In genomic region chr1:45746922-45747321, GRCh38 we compare ENCODE assay signal across 26 cellular contexts. TPM values are rescaled to one million over a fixed set of nuclear protein-coding genes. Genes with fewer than 3 reads are reported as not detected.
A peak's percentile ranks its signal among the peaks of the same experiment; 100 is the strongest.
DNase-seq lines count a peak whose midpoint lies in the region; ATAC-seq and TF ChIP-seq lines count a peak whose summit lies in the region.
"Had no signal": no experiment of that assay in that cellular context is flagged by ENCODE, and none has a peak within 500 bp of the region (broad histone marks: within the 10 kb centered on the region; RNA-seq: fewer than 3 reads in every experiment).

No MANE protein-coding gene starts in this region.

- peak overlapping the region; percentile 42 for H3K4me2 ChIP-seq in osteoblast (ENCODE audit: insufficient read depth, low read length)
- H3K4me2 ChIP-seq: KMS-11 had no signal

- intact Hi-C loops in CD4-positive, alpha-beta T cell (cut with DNase I, micrococcal nuclease), result no loop called here

- CTCF ChIA-PET in activated CD4-positive, alpha-beta T cell treated with anti-CD3 and anti-CD28 coated beads, Interleukin-2, amount 10 ng/mL, durations not matched to agents 7 days and 5 days (lab: Charles Lee), result interaction anchor here (0.6 to 1.3 kb wide), 2 partner anchors 29 to 35 kb away, joined by 3 to 4 read pairs; no protein-coding TSS in a partner anchor
- CTCF ChIA-PET in CD4-positive, alpha-beta T cell (lab: Charles Lee), result no interaction called here

- no peaks in the 10 kb centered on the region for H3K27me3 Mint-ChIP-seq in activated CD4-positive, alpha-beta T cell treated with anti-CD3 and anti-CD28 coated beads, Interleukin-2, amount 10 ng/mL, durations not matched to agents 7 days and 5 days
- no peaks in the 10 kb centered on the region for H3K27me3 Mint-ChIP-seq in CD4-positive, alpha-beta T cell
- H3K27me3 Mint-ChIP-seq: B cell had no signal

- no peaks in the 10 kb centered on the region for H3K9me3 Mint-ChIP-seq in activated CD4-positive, alpha-beta T cell treated with anti-CD3 and anti-CD28 coated beads, Interleukin-2, amount 10 ng/mL, durations not matched to agents 7 days and 5 days
- H3K9me3 Mint-ChIP-seq in CD4-positive, alpha-beta T cell, result no peaks in the 10 kb centered on the region
- H3K9me3 Mint-ChIP-seq: HFFc6 had no signal

- H3K9me3 ChIP-seq in CD4-positive, alpha-beta T cell (ENCODE audit: control insufficient read depth, low read length), result no peaks in the 10 kb centered on the region
- no peaks in the 10 kb centered on the region for H3K9me3 ChIP-seq in endocrine pancreas (ENCODE audit: control insufficient read depth, low read length)
- no peaks in the 10 kb centered on the region for H3K9me3 ChIP-seq in osteoblast (ENCODE audit: low read depth, low read length)
- H3K9me3 ChIP-seq: SJSA1 had no signal

- H3K27ac Mint-ChIP-seq in activated CD4-positive, alpha-beta T cell treated with anti-CD3 and anti-CD28 coated beads, Interleukin-2, amount 10 ng/mL, durations not matched to agents 7 days and 5 days, result no peak overlapping the region
- peak overlapping the region; percentile 45 for H3K27ac Mint-ChIP-seq in CD4-positive, alpha-beta T cell
- H3K27ac Mint-ChIP-seq: B cell, HFFc6 had no signal

- H4K20me1 ChIP-seq in osteoblast (ENCODE audit: insufficient read depth, low read length), result no peaks in the 10 kb centered on the region

- no peak overlapping the region for H2AFZ ChIP-seq in osteoblast (ENCODE audit: low read length)

- H3K36me3 Mint-ChIP-seq in activated CD4-positive, alpha-beta T cell treated with anti-CD3 and anti-CD28 coated beads, Interleukin-2, amount 10 ng/mL, durations not matched to agents 7 days and 5 days (ENCODE audit: low read depth), result peaks cover 5% of the 10 kb centered on the region
- H3K36me3 Mint-ChIP-seq in CD4-positive, alpha-beta T cell (ENCODE audit: low read depth), result peaks cover 45% of the 10 kb centered on the region

- peaks cover 17% of the 10 kb centered on the region for H3K79me2 ChIP-seq in osteoblast (ENCODE audit: insufficient read depth, low read length)

- POLR2A ChIA-PET in activated CD4-positive, alpha-beta T cell treated with anti-CD3 and anti-CD28 coated beads, Interleukin-2, amount 10 ng/mL, durations not matched to agents 7 days and 5 days (lab: Charles Lee), result no interaction called here
- POLR2A ChIA-PET in CD4-positive, alpha-beta T cell (lab: Charles Lee), result no interaction called here

- peaks cover 18% of the 10 kb centered on the region for H3K4me1 Mint-ChIP-seq in activated CD4-positive, alpha-beta T cell treated with anti-CD3 and anti-CD28 coated beads, Interleukin-2, amount 10 ng/mL, durations not matched to agents 7 days and 5 days
- peaks cover 46% of the 10 kb centered on the region for H3K4me1 Mint-ChIP-seq in CD4-positive, alpha-beta T cell (ENCODE audit: low read depth)

- H3K4me1 ChIP-seq in endocrine pancreas (ENCODE audit: control insufficient read depth, insufficient read depth, low read length) (no peaks in the 10 kb centered on the region), osteoblast (ENCODE audit: insufficient read depth, low read length) (peaks cover 4% of the 10 kb centered on the region)

- H3K36me3 ChIP-seq in endocrine pancreas (ENCODE audit: control insufficient read depth, insufficient read depth, low read length) (peaks cover 3% of the 10 kb centered on the region), osteoblast (ENCODE audit: insufficient read depth, low read length) (peaks cover 3% of the 10 kb centered on the region)
- H3K36me3 ChIP-seq: HAP-1 had no signal

- no peak for ATAC-seq in CD4-positive, alpha-beta T cell (ENCODE audit: poor library complexity)
- ATAC-seq in omental fat pad (ENCODE audit: low FRiP score), result no peak
- ATAC-seq: PC-3 had no signal

- H3K27me3 ChIP-seq in CD4-positive, alpha-beta T cell (ENCODE audit: control insufficient read depth, insufficient read depth, low read length), result no peaks in the 10 kb centered on the region
- H3K27me3 ChIP-seq in endocrine pancreas (ENCODE audit: control insufficient read depth, insufficient read depth, low read length) (no peaks in the 10 kb centered on the region), osteoblast (ENCODE audit: insufficient read depth, low read length) (no peaks in the 10 kb centered on the region)
- H3K27me3 ChIP-seq: SJSA1 had no signal

- TF ChIP-seq CTCF in CD4-positive, alpha-beta T cell (IDR thresholded peaks at IDR 0.05), result no peak
- TF ChIP-seq CTCF in osteoblast (IDR thresholded peaks at IDR 0.05; ENCODE audit: extremely low read depth, low read depth, low read length), result no peak
- no peak for TF ChIP-seq CTCF in omental fat pad (IDR thresholded peaks at IDR 0.05)

- peak overlapping the region; percentile 27 for H3K4me3 ChIP-seq in endocrine pancreas (ENCODE audit: control insufficient read depth, insufficient read depth, low read length)
- H3K4me3 ChIP-seq in osteoblast (ENCODE audit: insufficient read depth, low read length), result peak overlapping the region; percentile 17
- H3K4me3 ChIP-seq: HAP-1, SJSA1 had no signal

- peak overlapping the region; percentile 28 for H3K4me3 Mint-ChIP-seq in activated CD4-positive, alpha-beta T cell treated with anti-CD3 and anti-CD28 coated beads, Interleukin-2, amount 10 ng/mL, durations not matched to agents 7 days and 5 days
- H3K4me3 Mint-ChIP-seq in CD4-positive, alpha-beta T cell, result no peak overlapping the region
- H3K4me3 Mint-ChIP-seq: B cell, HFFc6 had no signal

- DNase-seq in activated CD4-positive, alpha-beta T cell treated with anti-CD3 and anti-CD28 coated beads, Interleukin-2, amount 10 ng/mL, durations not matched to agents 7 days and 5 days, result no peak
- DNase-seq in activated CD4-positive, alpha-beta T cell treated with anti-CD3 and anti-CD28 coated beads for 48 hours, result no peak
- DNase-seq in CD4-positive, alpha-beta T cell, result no peak
- no peak for DNase-seq in osteoblast (ENCODE audit: insufficient read length, low spot score, missing footprints)
- no peak for DNase-seq in omental fat pad (ENCODE audit: low spot score)
- no peak for DNase-seq in stimulated activated CD4-positive, alpha-beta T cell treated with anti-CD3 and anti-CD28 coated beads, Interleukin-4, amount 100 ng/mL, for 4 hours
- DNase-seq: DMS153; DND-41; GOT3; HFFc6; MM.1S; NCI-H2029 treated with DMSO at 0.1 percent for 48 hours; NCI-H446 treated with DMSO at 0.1 percent for 48 hours; NCI-H526; NCI-H82; NK-92 treated with Interleukin-12 subunit alpha and Interleukin-12 subunit beta, amount 100 ng/mL, for 24 hours; PC-3; Right ventricle myocardium superior; RPMI8226 had no signal

- H3K27ac ChIP-seq in CD4-positive, alpha-beta T cell (ENCODE audit: low read depth, low read length), result no peak overlapping the region
- no peak overlapping the region for H3K27ac ChIP-seq in osteoblast (ENCODE audit: low read depth, low read length)
- H3K27ac ChIP-seq: 22Rv1, C4-2B, KMS-11, SJSA1 had no signal

- H3K9ac ChIP-seq in endocrine pancreas (ENCODE audit: control insufficient read depth, insufficient read depth, low read length), result no peak overlapping the region
- H3K9ac ChIP-seq: KMS-11 had no signal

RNA-seq across cellular contexts. Expression of gene IPP, which starts 3.5 kb away (rescaled TPM):
- 10 to 100 TPM in 1 of 2 experiments, 1 to 10 TPM in 1; 9.5 to 11.8 TPM for total RNA-seq in activated CD4-positive, alpha-beta T cell treated with anti-CD3 and anti-CD28 coated beads, Interleukin-2, amount 10 ng/mL, durations not matched to agents 7 days and 5 days
- total RNA-seq in CD4-positive, alpha-beta T cell, result 1 to 10 TPM; 6.0 to 6.6 TPM
- total RNA-seq in osteoblast (14.1 and 16.2 TPM in 2 replicates), omental fat pad (10 to 100 TPM in 1 of 4 donors, 1 to 10 TPM in 3; 4.1 to 12.0 (median 7.7) TPM)

RNA-seq across cellular contexts. Expression of gene MAST2, which starts 56.5 kb away (rescaled TPM):
- 10 to 100 TPM; 25.2 to 26.3 TPM for total RNA-seq in activated CD4-positive, alpha-beta T cell treated with anti-CD3 and anti-CD28 coated beads, Interleukin-2, amount 10 ng/mL, durations not matched to agents 7 days and 5 days
- total RNA-seq in CD4-positive, alpha-beta T cell, result 1 to 10 TPM; 5.7 to 6.5 TPM
- total RNA-seq in osteoblast (24.2 and 33.0 TPM in 2 replicates), omental fat pad (10 to 100 TPM; 12.0 to 22.0 (median 18.1) TPM)

RNA-seq across cellular contexts. Expression of gene TMEM69, which starts 58.9 kb away (rescaled TPM):
- total RNA-seq in activated CD4-positive, alpha-beta T cell treated with anti-CD3 and anti-CD28 coated beads, Interleukin-2, amount 10 ng/mL, durations not matched to agents 7 days and 5 days, result 10 to 100 TPM; 18.6 to 27.4 TPM
- total RNA-seq in CD4-positive, alpha-beta T cell, result 1 to 10 TPM; 5.6 to 6.3 TPM
- 10.5 and 11.8 TPM in 2 replicates for total RNA-seq in osteoblast
- total RNA-seq in omental fat pad, result 10 to 100 TPM; 14.3 to 22.3 (median 21.2) TPM
